Comparison of ENCODE assay signal across 1 cellular context in the genomic region with DNA sequence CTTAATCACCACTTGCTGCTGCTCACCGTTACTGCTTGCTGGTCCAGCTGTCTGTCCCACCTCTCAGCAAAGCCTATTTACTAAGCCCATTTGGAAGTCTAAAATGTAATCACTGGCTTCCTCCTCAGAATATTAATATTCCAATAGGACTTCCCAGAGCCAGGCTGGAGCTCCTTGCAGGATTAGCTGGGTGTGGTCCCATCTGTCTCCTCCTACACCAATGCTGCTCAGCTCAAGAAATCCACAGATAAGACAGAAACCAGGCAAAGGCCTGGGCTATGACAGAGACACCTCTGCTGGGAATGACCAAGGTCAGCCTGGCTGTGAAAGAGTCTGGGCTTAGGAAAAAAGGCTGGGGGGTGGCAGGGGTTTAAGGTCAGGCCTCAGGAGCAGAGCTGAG.
TF ChIP-seq lines count a peak whose summit lies in the region.

No MANE protein-coding gene starts in this region.

TF ChIP-seq in HEK293, 187 proteins besides CTCF, POLR2A, EP300 and RAD21 (continued from another document):
- TF ChIP-seq, protein P1, sequence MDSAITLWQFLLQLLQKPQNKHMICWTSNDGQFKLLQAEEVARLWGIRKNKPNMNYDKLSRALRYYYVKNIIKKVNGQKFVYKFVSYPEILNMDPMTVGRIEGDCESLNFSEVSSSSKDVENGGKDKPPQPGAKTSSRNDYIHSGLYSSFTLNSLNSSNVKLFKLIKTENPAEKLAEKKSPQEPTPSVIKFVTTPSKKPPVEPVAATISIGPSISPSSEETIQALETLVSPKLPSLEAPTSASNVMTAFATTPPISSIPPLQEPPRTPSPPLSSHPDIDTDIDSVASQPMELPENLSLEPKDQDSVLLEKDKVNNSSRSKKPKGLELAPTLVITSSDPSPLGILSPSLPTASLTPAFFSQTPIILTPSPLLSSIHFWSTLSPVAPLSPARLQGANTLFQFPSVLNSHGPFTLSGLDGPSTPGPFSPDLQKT (IDR thresholded peaks at IDR 0.05; ENCODE audit: borderline replicate concordance, low read depth, low read length), result no peak
